In genomic region chr7:100471021-100471420, GRCh38 we compare ENCODE assay signal across 29 cellular contexts. TPM values are rescaled to one million over a fixed set of nuclear protein-coding genes. Genes with fewer than 3 reads are reported as not detected.
DNase-seq lines count a peak whose midpoint lies in the region; TF ChIP-seq lines count a peak whose summit lies in the region.
"Had no signal": no experiment of that assay in that cellular context is flagged by ENCODE, and none has a peak within 500 bp of the region (broad histone marks: within the 10 kb centered on the region; RNA-seq: fewer than 3 reads in every experiment).

No MANE protein-coding gene starts in this region.

- no peak overlapping the region for H3K4me2 ChIP-seq in neural progenitor cell
- H3K4me2 ChIP-seq: A549 had no signal

- intact Hi-C loops in activated CD4-positive, alpha-beta memory T cell treated with anti-CD3 and anti-CD28 coated beads for 36 hours (cut with micrococcal nuclease): loop anchor here (10.0 kb wide), 1 partner anchor 384 kb away; the partner anchor contains the start of gene SLC12A9
- intact Hi-C loops in CD4-positive, alpha-beta memory T cell (cut with micrococcal nuclease): no loop called here
- intact Hi-C loops in activated T-helper 2 cell treated with anti-CD3 and anti-CD28 coated beads, Interferon-gamma antibody, Interleukin-2, Interleukin-4, amounts not matched to agents 10 μg/mL and 5 μg/mL and 100 μg/mL, durations not matched to agents 14 hours and 24 hours and 36 hours (cut with micrococcal nuclease): loop anchor here (10.0 kb wide), 1 partner anchor 204 kb away; the partner anchor contains the start of gene GNB2

- peak overlapping the region; percentile 36 for H3K27ac Mint-ChIP-seq in activated CD4-positive, alpha-beta memory T cell treated with anti-CD3 and anti-CD28 coated beads, Interleukin-2, amount 10 ng/mL, durations not matched to agents 7 days and 5 days
- no peak overlapping the region for H3K27ac Mint-ChIP-seq in activated CD4-positive, alpha-beta memory T cell treated with anti-CD3 and anti-CD28 coated beads for 36 hours
- peak overlapping the region in 4 of 7 donors; percentile 4 to 77 (median 50) for H3K27ac Mint-ChIP-seq in CD4-positive, alpha-beta memory T cell
- peak overlapping the region; percentile 35 for H3K27ac Mint-ChIP-seq in activated T-helper 2 cell treated with anti-CD3 and anti-CD28 coated beads, Interferon-gamma antibody, Interleukin-2, Interleukin-4, amounts not matched to agents 10 μg/mL and 5 μg/mL and 100 μg/mL, durations not matched to agents 14 hours and 24 hours and 36 hours
- H3K27ac Mint-ChIP-seq in neural progenitor cell: peak overlapping the region; percentile 66
- H3K27ac Mint-ChIP-seq: memory B cell; stimulated activated memory B cell treated with anti-CD40 and anti-IgM and Interleukin-4, amounts not matched to agents 10 μg/mL and 1 μg/mL and 100 μg/mL, for 72 hours had no signal

- H3K9me3 Mint-ChIP-seq in activated CD4-positive, alpha-beta memory T cell treated with anti-CD3 and anti-CD28 coated beads, Interleukin-2, amount 10 ng/mL, durations not matched to agents 7 days and 5 days: no peaks in the 10 kb centered on the region
- no peaks in the 10 kb centered on the region for H3K9me3 Mint-ChIP-seq in activated CD4-positive, alpha-beta memory T cell treated with anti-CD3 and anti-CD28 coated beads for 36 hours
- H3K9me3 Mint-ChIP-seq in CD4-positive, alpha-beta memory T cell: no peaks in the 10 kb centered on the region
- H3K9me3 Mint-ChIP-seq in activated T-helper 2 cell treated with anti-CD3 and anti-CD28 coated beads, Interferon-gamma antibody, Interleukin-2, Interleukin-4, amounts not matched to agents 10 μg/mL and 5 μg/mL and 100 μg/mL, durations not matched to agents 14 hours and 24 hours and 36 hours: no peaks in the 10 kb centered on the region
- H3K9me3 Mint-ChIP-seq in neural progenitor cell: no peaks in the 10 kb centered on the region
- H3K9me3 Mint-ChIP-seq: activated B cell treated with CpG ODN at 0.5 μM for 24 hours; memory B cell; stimulated activated memory B cell treated with anti-CD40 and anti-IgM and Interleukin-4, amounts not matched to agents 10 μg/mL and 1 μg/mL and 100 μg/mL, for 72 hours had no signal

- no peak overlapping the region for H3K27ac ChIP-seq in CD4-positive, alpha-beta memory T cell (ENCODE audit: low read depth, low read length)
- no peak overlapping the region for H3K27ac ChIP-seq in neural progenitor cell
- H3K27ac ChIP-seq: A549, ovary had no signal

- peaks cover 42% of the 10 kb centered on the region for H3K4me1 ChIP-seq in CD4-positive, alpha-beta memory T cell (ENCODE audit: insufficient read depth, low read length)
- H3K4me1 ChIP-seq in neural progenitor cell: peaks cover 7% of the 10 kb centered on the region

- peaks cover 53% of the 10 kb centered on the region for H3K36me3 Mint-ChIP-seq in activated CD4-positive, alpha-beta memory T cell treated with anti-CD3 and anti-CD28 coated beads, Interleukin-2, amount 10 ng/mL, durations not matched to agents 7 days and 5 days (ENCODE audit: low read depth)
- peaks cover 29% of the 10 kb centered on the region for H3K36me3 Mint-ChIP-seq in activated CD4-positive, alpha-beta memory T cell treated with anti-CD3 and anti-CD28 coated beads for 36 hours
- H3K36me3 Mint-ChIP-seq in CD4-positive, alpha-beta memory T cell: peaks cover 12 to 51% of the 10 kb centered on the region in 2 donors
- peaks cover 61% of the 10 kb centered on the region for H3K36me3 Mint-ChIP-seq in activated T-helper 2 cell treated with anti-CD3 and anti-CD28 coated beads, Interferon-gamma antibody, Interleukin-2, Interleukin-4, amounts not matched to agents 10 μg/mL and 5 μg/mL and 100 μg/mL, durations not matched to agents 14 hours and 24 hours and 36 hours (ENCODE audit: low read depth)
- no peaks in the 10 kb centered on the region for H3K36me3 Mint-ChIP-seq in neural progenitor cell

- H3K27me3 ChIP-seq in CD4-positive, alpha-beta memory T cell (ENCODE audit: insufficient read depth, low read length): no peaks in the 10 kb centered on the region
- H3K27me3 ChIP-seq in neural progenitor cell: no peaks in the 10 kb centered on the region
- H3K27me3 ChIP-seq: gastroesophageal sphincter, ovary, spleen, uterus had no signal

- H3K79me2 ChIP-seq in neural progenitor cell (ENCODE audit: low read depth): no peaks in the 10 kb centered on the region

- peaks cover 37% of the 10 kb centered on the region for H3K4me1 Mint-ChIP-seq in activated CD4-positive, alpha-beta memory T cell treated with anti-CD3 and anti-CD28 coated beads, Interleukin-2, amount 10 ng/mL, durations not matched to agents 7 days and 5 days
- peaks cover 41% of the 10 kb centered on the region for H3K4me1 Mint-ChIP-seq in activated CD4-positive, alpha-beta memory T cell treated with anti-CD3 and anti-CD28 coated beads for 36 hours (ENCODE audit: low read depth)
- peaks cover 25 to 50% (median 37%) of the 10 kb centered on the region in 4 donors for H3K4me1 Mint-ChIP-seq in CD4-positive, alpha-beta memory T cell
- H3K4me1 Mint-ChIP-seq in activated T-helper 2 cell treated with anti-CD3 and anti-CD28 coated beads, Interferon-gamma antibody, Interleukin-2, Interleukin-4, amounts not matched to agents 10 μg/mL and 5 μg/mL and 100 μg/mL, durations not matched to agents 14 hours and 24 hours and 36 hours (ENCODE audit: low read depth): peaks cover 22% of the 10 kb centered on the region
- peaks cover 22% of the 10 kb centered on the region for H3K4me1 Mint-ChIP-seq in neural progenitor cell

- H3K4me3 ChIP-seq in CD4-positive, alpha-beta memory T cell (ENCODE audit: low read length in 2 of 2): no peak overlapping the region
- no peak overlapping the region for H3K4me3 ChIP-seq in neural progenitor cell
- H3K4me3 ChIP-seq in foreskin fibroblast (ENCODE audit: low read depth in 1 of 2, low read length in 2 of 2): no peak overlapping the region
- H3K4me3 ChIP-seq: A549, gastroesophageal sphincter, ovary, SK-N-MC, spleen, uterus had no signal

- H3K9me3 ChIP-seq in CD4-positive, alpha-beta memory T cell (ENCODE audit: control insufficient read depth in 1 of 2, low read length in 2 of 2): no peaks in the 10 kb centered on the region
- H3K9me3 ChIP-seq in neural progenitor cell (ENCODE audit: low read depth): no peaks in the 10 kb centered on the region
- H3K9me3 ChIP-seq: A549, gastroesophageal sphincter, ovary, spleen, uterus had no signal

- DNase-seq in activated CD4-positive, alpha-beta memory T cell treated with anti-CD3 and anti-CD28 coated beads, Interleukin-2, amount 10 ng/mL, durations not matched to agents 7 days and 5 days: no peak
- no peak for DNase-seq in activated CD4-positive, alpha-beta memory T cell treated with anti-CD3 and anti-CD28 coated beads for 36 hours
- no peak for DNase-seq in CD4-positive, alpha-beta memory T cell
- no peak for DNase-seq in activated T-helper 2 cell treated with anti-CD3 and anti-CD28 coated beads, Interferon-gamma antibody, Interleukin-2, Interleukin-4, amounts not matched to agents 10 μg/mL and 5 μg/mL and 100 μg/mL, durations not matched to agents 14 hours and 24 hours and 36 hours (ENCODE audit: low spot score)
- DNase-seq in neural progenitor cell (ENCODE audit: low spot score): no peak
- no peak for DNase-seq in foreskin fibroblast
- no peak for DNase-seq in GM20000 (ENCODE audit: low spot score)
- no peak for DNase-seq in NCI-H2081 treated with DMSO at 0.1 percent for 48 hours (lab: John Stamatoyannopoulos, UW)
- DNase-seq: activated B cell treated with CpG ODN at 0.5 μM for 24 hours; activated naive CD4-positive, alpha-beta T cell treated with anti-CD3 and anti-CD28 coated beads, Interleukin-2, amount 50 U/mL, for 16 hours; activated T-cell treated with anti-CD3 and anti-CD28 coated beads, Interleukin-2, amount 50 U/mL, for 48 hours; amygdala; cortex of kidney; kidney glomerular epithelial cell; NCI-H1048; NCI-H1930; NCI-H226; ovary; spleen; stimulated activated CD4-positive, alpha-beta T cell treated with anti-CD3 and anti-CD28 coated beads, Interleukin-2, amount 100 ng/mL, for 48 hours; T1000; uterus had no signal

- H4K20me1 ChIP-seq in neural progenitor cell (ENCODE audit: low read depth): peaks cover 7% of the 10 kb centered on the region

- no peak for TF ChIP-seq CTCF in neural progenitor cell (IDR thresholded peaks at IDR 0.05)
- TF ChIP-seq CTCF in foreskin fibroblast (IDR thresholded peaks at IDR 0.05; ENCODE audit: low read depth, low read length): no peak
- TF ChIP-seq CTCF in GM20000 (IDR thresholded peaks at IDR 0.05; ENCODE audit: extremely low read depth, missing control alignments): no peak

- no peak overlapping the region for H3K9ac ChIP-seq in neural progenitor cell

- H3F3A ChIP-seq in neural progenitor cell (ENCODE audit: low read depth): no peaks in the 10 kb centered on the region

- H3K27me3 Mint-ChIP-seq in activated CD4-positive, alpha-beta memory T cell treated with anti-CD3 and anti-CD28 coated beads, Interleukin-2, amount 10 ng/mL, durations not matched to agents 7 days and 5 days: no peaks in the 10 kb centered on the region
- H3K27me3 Mint-ChIP-seq in activated CD4-positive, alpha-beta memory T cell treated with anti-CD3 and anti-CD28 coated beads for 36 hours: no peaks in the 10 kb centered on the region
- no peaks in the 10 kb centered on the region for H3K27me3 Mint-ChIP-seq in CD4-positive, alpha-beta memory T cell
- no peaks in the 10 kb centered on the region for H3K27me3 Mint-ChIP-seq in activated T-helper 2 cell treated with anti-CD3 and anti-CD28 coated beads, Interferon-gamma antibody, Interleukin-2, Interleukin-4, amounts not matched to agents 10 μg/mL and 5 μg/mL and 100 μg/mL, durations not matched to agents 14 hours and 24 hours and 36 hours (ENCODE audit: low read depth)
- H3K27me3 Mint-ChIP-seq in neural progenitor cell (ENCODE audit: insufficient read depth, low read depth): peaks cover 7% of the 10 kb centered on the region
- H3K27me3 Mint-ChIP-seq: activated B cell treated with CpG ODN at 0.5 μM for 24 hours; memory B cell; stimulated activated memory B cell treated with anti-CD40 and anti-IgM and Interleukin-4, amounts not matched to agents 10 μg/mL and 1 μg/mL and 100 μg/mL, for 72 hours had no signal

- H3K36me3 ChIP-seq in CD4-positive, alpha-beta memory T cell (ENCODE audit: insufficient read depth, low read length): peaks cover 49% of the 10 kb centered on the region
- no peaks in the 10 kb centered on the region for H3K36me3 ChIP-seq in neural progenitor cell
- H3K36me3 ChIP-seq: ovary, uterus had no signal

- no peak overlapping the region for H3K4me3 Mint-ChIP-seq in activated CD4-positive, alpha-beta memory T cell treated with anti-CD3 and anti-CD28 coated beads, Interleukin-2, amount 10 ng/mL, durations not matched to agents 7 days and 5 days
- H3K4me3 Mint-ChIP-seq in activated CD4-positive, alpha-beta memory T cell treated with anti-CD3 and anti-CD28 coated beads for 36 hours: no peak overlapping the region
- peak overlapping the region in 1 of 8 donors; percentile 46 for H3K4me3 Mint-ChIP-seq in CD4-positive, alpha-beta memory T cell
- H3K4me3 Mint-ChIP-seq in activated T-helper 2 cell treated with anti-CD3 and anti-CD28 coated beads, Interferon-gamma antibody, Interleukin-2, Interleukin-4, amounts not matched to agents 10 μg/mL and 5 μg/mL and 100 μg/mL, durations not matched to agents 14 hours and 24 hours and 36 hours (ENCODE audit: low read depth): no peak overlapping the region
- H3K4me3 Mint-ChIP-seq in neural progenitor cell: no peak overlapping the region
- H3K4me3 Mint-ChIP-seq: activated B cell treated with CpG ODN at 0.5 μM for 24 hours; memory B cell; stimulated activated memory B cell treated with anti-CD40 and anti-IgM and Interleukin-4, amounts not matched to agents 10 μg/mL and 1 μg/mL and 100 μg/mL, for 72 hours had no signal

- POLR2A ChIA-PET in activated CD4-positive, alpha-beta memory T cell treated with anti-CD3 and anti-CD28 coated beads, Interleukin-2, amount 10 ng/mL, durations not matched to agents 7 days and 5 days (lab: Charles Lee): interaction anchor here (1.0 kb wide), 1 partner anchor 90 kb away, joined by 3 read pairs; no protein-coding TSS in a partner anchor
- POLR2A ChIA-PET in activated CD4-positive, alpha-beta memory T cell treated with anti-CD3 and anti-CD28 coated beads for 36 hours (lab: Charles Lee): no interaction called here
- POLR2A ChIA-PET in CD4-positive, alpha-beta memory T cell (lab: Charles Lee; ENCODE audit: partially characterized antibody): interaction anchor here (1.3 to 2.1 kb wide), 5 partner anchors 12 to 116 kb away, joined by 4 to 12 read pairs (median 7); partner anchors contain the start of genes AGFG2 and PPP1R35

- CTCF ChIA-PET in activated CD4-positive, alpha-beta memory T cell treated with anti-CD3 and anti-CD28 coated beads, Interleukin-2, amount 10 ng/mL, durations not matched to agents 7 days and 5 days (lab: Charles Lee): interaction anchor here (2.6 to 3.0 kb wide), 2 partner anchors 12 to 89 kb away, joined by 14 to 18 read pairs; no protein-coding TSS in a partner anchor
- CTCF ChIA-PET in activated CD4-positive, alpha-beta memory T cell treated with anti-CD3 and anti-CD28 coated beads for 36 hours (lab: Charles Lee): interaction anchor here (3.3 kb wide), 1 partner anchor 91 kb away, joined by 81 read pairs; no protein-coding TSS in a partner anchor
- CTCF ChIA-PET in CD4-positive, alpha-beta memory T cell (lab: Charles Lee; ENCODE audit: partially characterized antibody): interaction anchor here (0.6 to 4.2 kb wide), 6 partner anchors 9 to 235 kb away, joined by 3 to 76 read pairs (median 6); partner anchors contain the start of genes NYAP1, POP7 and TSC22D4

- H2AFZ ChIP-seq in neural progenitor cell (replicated peaks): no peak overlapping the region

RNA-seq across cellular contexts. Expression of gene SPACDR, which starts 7.0 kb away (rescaled TPM):
- total RNA-seq in activated CD4-positive, alpha-beta memory T cell treated with anti-CD3 and anti-CD28 coated beads, Interleukin-2, amount 10 ng/mL, durations not matched to agents 7 days and 5 days: 1 to 10 TPM; 4.0 to 4.3 TPM
- total RNA-seq in activated CD4-positive, alpha-beta memory T cell treated with anti-CD3 and anti-CD28 coated beads for 36 hours: 1 to 10 TPM; 3.5 to 3.9 TPM
- 1 to 10 TPM; 4.6 to 5.7 TPM for total RNA-seq in CD4-positive, alpha-beta memory T cell
- under 1 TPM; 0.26 to 0.34 TPM for polyA plus RNA-seq in CD4-positive, alpha-beta memory T cell
- 3.2 and 4.5 TPM in 2 replicates for total RNA-seq in activated T-helper 2 cell treated with anti-CD3 and anti-CD28 coated beads, Interferon-gamma antibody, Interleukin-2, Interleukin-4, amounts not matched to agents 10 μg/mL and 5 μg/mL and 100 μg/mL, durations not matched to agents 14 hours and 24 hours and 36 hours
- total RNA-seq in neural progenitor cell (ENCODE audit: low replicate concordance): 0.71 TPM in 1 of 2 replicates, not detected in the other
- total RNA-seq: RPMI7951 had no signal

RNA-seq across cellular contexts. Expression of gene TSC22D4, which starts 8.0 kb away (rescaled TPM):
- 100 to 1,000 TPM; 133 to 136 TPM for total RNA-seq in activated CD4-positive, alpha-beta memory T cell treated with anti-CD3 and anti-CD28 coated beads, Interleukin-2, amount 10 ng/mL, durations not matched to agents 7 days and 5 days
- 10 to 100 TPM; 87.8 to 89.5 TPM for total RNA-seq in activated CD4-positive, alpha-beta memory T cell treated with anti-CD3 and anti-CD28 coated beads for 36 hours
- total RNA-seq in CD4-positive, alpha-beta memory T cell: 100 to 1,000 TPM; 144 to 154 TPM
- polyA plus RNA-seq in CD4-positive, alpha-beta memory T cell: 10 to 100 TPM; 30.0 to 34.5 TPM
- total RNA-seq in activated T-helper 2 cell treated with anti-CD3 and anti-CD28 coated beads, Interferon-gamma antibody, Interleukin-2, Interleukin-4, amounts not matched to agents 10 μg/mL and 5 μg/mL and 100 μg/mL, durations not matched to agents 14 hours and 24 hours and 36 hours: 103 and 106 TPM in 2 replicates
- 11.0 and 17.6 TPM in 2 replicates for total RNA-seq in neural progenitor cell (ENCODE audit: low replicate concordance)

RNA-seq across cellular contexts. Expression of gene NYAP1, which starts 12.7 kb away (rescaled TPM):
- total RNA-seq in activated CD4-positive, alpha-beta memory T cell treated with anti-CD3 and anti-CD28 coated beads, Interleukin-2, amount 10 ng/mL, durations not matched to agents 7 days and 5 days: under 1 TPM; 0.05 to 0.13 TPM
- under 1 TPM; 0.17 to 0.24 TPM for total RNA-seq in activated CD4-positive, alpha-beta memory T cell treated with anti-CD3 and anti-CD28 coated beads for 36 hours
- under 1 TPM; 0.38 to 0.58 TPM for total RNA-seq in CD4-positive, alpha-beta memory T cell
- not detected for polyA plus RNA-seq in CD4-positive, alpha-beta memory T cell
- total RNA-seq in activated T-helper 2 cell treated with anti-CD3 and anti-CD28 coated beads, Interferon-gamma antibody, Interleukin-2, Interleukin-4, amounts not matched to agents 10 μg/mL and 5 μg/mL and 100 μg/mL, durations not matched to agents 14 hours and 24 hours and 36 hours: 0.27 and 0.34 TPM in 2 replicates
- 1.2 and 6.7 TPM in 2 replicates for total RNA-seq in neural progenitor cell (ENCODE audit: low replicate concordance)
- total RNA-seq: activated B cell treated with CpG ODN at 0.5 μM for 24 hours, myocyte, RPMI7951 had no signal

RNA-seq across cellular contexts. Expression of gene PPP1R35, which starts 34.7 kb away (rescaled TPM):
- total RNA-seq in activated CD4-positive, alpha-beta memory T cell treated with anti-CD3 and anti-CD28 coated beads, Interleukin-2, amount 10 ng/mL, durations not matched to agents 7 days and 5 days: 100 to 1,000 TPM; 100 to 101 TPM
- 10 to 100 TPM; 76.0 to 76.5 TPM for total RNA-seq in activated CD4-positive, alpha-beta memory T cell treated with anti-CD3 and anti-CD28 coated beads for 36 hours
- 10 to 100 TPM; 77.7 to 83.8 TPM for total RNA-seq in CD4-positive, alpha-beta memory T cell
- polyA plus RNA-seq in CD4-positive, alpha-beta memory T cell: 10 to 100 TPM; 28.6 to 49.7 TPM
- 59.8 and 63.6 TPM in 2 replicates for total RNA-seq in activated T-helper 2 cell treated with anti-CD3 and anti-CD28 coated beads, Interferon-gamma antibody, Interleukin-2, Interleukin-4, amounts not matched to agents 10 μg/mL and 5 μg/mL and 100 μg/mL, durations not matched to agents 14 hours and 24 hours and 36 hours
- total RNA-seq in neural progenitor cell (ENCODE audit: low replicate concordance): 7.3 and 33.0 TPM in 2 replicates

RNA-seq across cellular contexts. Expression of gene MEPCE, which starts 41.4 kb away (rescaled TPM):
- 10 to 100 TPM; 36.7 to 40.1 TPM for total RNA-seq in activated CD4-positive, alpha-beta memory T cell treated with anti-CD3 and anti-CD28 coated beads, Interleukin-2, amount 10 ng/mL, durations not matched to agents 7 days and 5 days
- total RNA-seq in activated CD4-positive, alpha-beta memory T cell treated with anti-CD3 and anti-CD28 coated beads for 36 hours: 10 to 100 TPM; 41.3 to 42.0 TPM
- 10 to 100 TPM; 57.3 to 58.8 TPM for total RNA-seq in CD4-positive, alpha-beta memory T cell
- polyA plus RNA-seq in CD4-positive, alpha-beta memory T cell: 10 to 100 TPM in 1 of 2 donors, 1 to 10 TPM in 1; 7.9 to 11.8 TPM
- 50.9 and 51.0 TPM in 2 replicates for total RNA-seq in activated T-helper 2 cell treated with anti-CD3 and anti-CD28 coated beads, Interferon-gamma antibody, Interleukin-2, Interleukin-4, amounts not matched to agents 10 μg/mL and 5 μg/mL and 100 μg/mL, durations not matched to agents 14 hours and 24 hours and 36 hours
- 16.4 and 42.6 TPM in 2 replicates for total RNA-seq in neural progenitor cell (ENCODE audit: low replicate concordance)
